ENCODE assay signal across 10 cellular contexts in the genomic region with DNA sequence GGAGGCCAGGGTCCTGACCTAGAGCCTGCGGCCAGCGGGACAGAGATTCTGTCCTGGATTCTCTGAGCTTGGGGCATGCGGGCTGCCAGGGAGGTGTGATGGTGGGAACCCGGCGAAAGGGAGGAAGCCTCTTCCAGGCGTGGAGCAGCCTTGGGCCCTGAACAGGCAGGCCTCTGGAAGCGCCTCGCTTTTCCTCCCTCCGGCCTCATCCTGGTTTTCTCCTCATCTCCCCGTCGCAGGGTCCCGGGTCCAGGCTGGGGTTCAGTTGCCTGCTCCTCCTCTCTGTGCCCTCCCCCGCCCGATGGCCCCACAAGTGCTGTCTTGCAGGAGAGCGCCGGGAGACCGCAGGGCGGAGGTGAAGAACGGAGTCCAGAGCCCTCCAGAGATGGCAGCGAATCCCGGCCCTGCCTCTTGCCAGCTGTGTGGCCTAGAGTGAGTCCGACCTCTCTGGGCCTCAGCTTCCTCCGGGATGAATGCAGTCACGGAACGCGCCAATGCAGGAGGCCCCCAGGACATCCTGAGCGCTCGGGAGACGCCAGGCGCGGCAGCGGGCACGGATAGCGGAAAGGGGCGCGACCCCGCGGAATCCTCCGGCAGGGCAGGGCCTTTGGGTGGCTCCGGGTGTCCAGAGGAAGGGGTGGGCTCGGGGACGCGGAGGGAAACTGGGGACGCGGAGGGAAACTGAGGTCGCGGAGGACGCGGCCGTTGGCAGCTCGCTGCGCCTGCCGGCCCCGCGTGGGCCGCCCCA. TPM values are rescaled to one million over a fixed set of nuclear protein-coding genes. Genes with fewer than 3 reads are reported as not detected.
A peak's percentile ranks its signal among the peaks of the same experiment; 100 is the strongest.
DNase-seq lines count a peak whose midpoint lies in the region; ATAC-seq and TF ChIP-seq lines count a peak whose summit lies in the region.
"Had no signal": no experiment of that assay in that cellular context is flagged by ENCODE, and none has a peak within 500 bp of the region (broad histone marks: within the 10 kb centered on the region; RNA-seq: fewer than 3 reads in every experiment).

No MANE protein-coding gene starts in this region.

- H3K27ac Mint-ChIP-seq in activated CD4-positive, alpha-beta memory T cell treated with anti-CD3 and anti-CD28 coated beads, Interleukin-2, amount 10 ng/mL, durations not matched to agents 7 days and 5 days = no peak overlapping the region

- TF ChIP-seq POLR2A in gastrocnemius medialis (IDR thresholded peaks at IDR 0.05) = no peak

- peak; percentile 39 for DNase-seq in DMS 273 treated with DMSO at 0.1 percent for 48 hours (lab: John Stamatoyannopoulos, UW)
- no peak for DNase-seq in DMS 273 (lab: John Stamatoyannopoulos, UW; ENCODE audit: unreplicated experiment)
- DNase-seq in activated CD4-positive, alpha-beta memory T cell treated with anti-CD3 and anti-CD28 coated beads, Interleukin-2, amount 10 ng/mL, durations not matched to agents 7 days and 5 days = no peak
- no peak for DNase-seq in left cardiac atrium
- no peak for DNase-seq in gastrocnemius medialis
- no peak for DNase-seq in SW480 (ENCODE audit: low spot score)
- no peak for DNase-seq in T-helper 9 cell
- DNase-seq in PC-3 = no peak

- H3K36me3 ChIP-seq in gastrocnemius medialis = no peaks in the 10 kb centered on the region
- no peaks in the 10 kb centered on the region for H3K36me3 ChIP-seq in PC-3 (ENCODE audit: low read depth, low read length)

- no peak overlapping the region for H3K27ac ChIP-seq in gastrocnemius medialis
- no peak overlapping the region for H3K27ac ChIP-seq in PC-3 (ENCODE audit: low read length)
- H3K27ac ChIP-seq: 22Rv1, body of pancreas had no signal

- H3K36me3 Mint-ChIP-seq in activated CD4-positive, alpha-beta memory T cell treated with anti-CD3 and anti-CD28 coated beads, Interleukin-2, amount 10 ng/mL, durations not matched to agents 7 days and 5 days (ENCODE audit: low read depth) = no peaks in the 10 kb centered on the region

- no peaks in the 10 kb centered on the region for H3F3A ChIP-seq in PC-3 (ENCODE audit: low read length, unreplicated experiment)

- H3K9me2 ChIP-seq in PC-3 (replicated peaks; ENCODE audit: low read length) = no peaks in the 10 kb centered on the region

- H3K4me1 ChIP-seq in gastrocnemius medialis = peaks cover 0 to 5% of the 10 kb centered on the region in 2 donors
- no peaks in the 10 kb centered on the region for H3K4me1 ChIP-seq in PC-3 (ENCODE audit: insufficient read depth, low read length)

- H3K9ac ChIP-seq in PC-3 (ENCODE audit: low read length) = no peak overlapping the region

- no peaks in the 10 kb centered on the region for H4K20me1 ChIP-seq in PC-3 (ENCODE audit: low read length)

- no peak overlapping the region for H2AFZ ChIP-seq in PC-3 (ENCODE audit: low read length)

- peak; percentile 12 to 31 for ATAC-seq in left cardiac atrium
- ATAC-seq in gastrocnemius medialis = no peak
- ATAC-seq in PC-3 = no peak
- ATAC-seq: body of pancreas had no signal

- peaks cover 42 to 51% (median 49%) of the 10 kb centered on the region in 3 donors for H3K27me3 ChIP-seq in gastrocnemius medialis
- H3K27me3 ChIP-seq in PC-3 (ENCODE audit: low read length) = no peaks in the 10 kb centered on the region; the same call in 1 of the 2 replicates

- H3K9me3 ChIP-seq in gastrocnemius medialis = no peaks in the 10 kb centered on the region
- H3K9me3 ChIP-seq in PC-3 (ENCODE audit: low read length) = no peaks in the 10 kb centered on the region
- H3K9me3 ChIP-seq: body of pancreas had no signal

- peaks cover 13% of the 10 kb centered on the region for H3K4me1 Mint-ChIP-seq in activated CD4-positive, alpha-beta memory T cell treated with anti-CD3 and anti-CD28 coated beads, Interleukin-2, amount 10 ng/mL, durations not matched to agents 7 days and 5 days

- H3K4me3 Mint-ChIP-seq in activated CD4-positive, alpha-beta memory T cell treated with anti-CD3 and anti-CD28 coated beads, Interleukin-2, amount 10 ng/mL, durations not matched to agents 7 days and 5 days = peak overlapping the region; percentile 41

- H3K9me3 Mint-ChIP-seq in activated CD4-positive, alpha-beta memory T cell treated with anti-CD3 and anti-CD28 coated beads, Interleukin-2, amount 10 ng/mL, durations not matched to agents 7 days and 5 days = no peaks in the 10 kb centered on the region

- H3K4me2 ChIP-seq in PC-3 (ENCODE audit: low read length) = no peak overlapping the region

- POLR2A ChIA-PET in activated CD4-positive, alpha-beta memory T cell treated with anti-CD3 and anti-CD28 coated beads, Interleukin-2, amount 10 ng/mL, durations not matched to agents 7 days and 5 days (lab: Charles Lee) = no interaction called here
- POLR2A ChIA-PET in PC-3 (lab: Charles Lee; ENCODE audit: unreplicated experiment) = no interaction called here

- TF ChIP-seq CTCF in gastrocnemius medialis (IDR thresholded peaks at IDR 0.05 in 4 of 5, conservative IDR thresholded peaks at IDR 0.05 in 1 of 5) (no peak), PC-3 (conservative IDR thresholded peaks at IDR 0.05; ENCODE audit: low read depth, low read length) (no peak)

- CTCF ChIA-PET in activated CD4-positive, alpha-beta memory T cell treated with anti-CD3 and anti-CD28 coated beads, Interleukin-2, amount 10 ng/mL, durations not matched to agents 7 days and 5 days (lab: Charles Lee) = interaction anchor here (0.5 to 2.2 kb wide), 2 partner anchors 67 to 133 kb away, joined by 3 to 25 read pairs; no protein-coding TSS in a partner anchor
- CTCF ChIA-PET in PC-3 (lab: Charles Lee) = no interaction called here

- peak overlapping the region; percentile 13 to 41 (median 22) for H3K4me3 ChIP-seq in gastrocnemius medialis
- H3K4me3 ChIP-seq in PC-3 (ENCODE audit: low read length) = no peak overlapping the region
- H3K4me3 ChIP-seq: body of pancreas had no signal

- peaks cover 52% of the 10 kb centered on the region for H3K27me3 Mint-ChIP-seq in activated CD4-positive, alpha-beta memory T cell treated with anti-CD3 and anti-CD28 coated beads, Interleukin-2, amount 10 ng/mL, durations not matched to agents 7 days and 5 days

- intact Hi-C loops in left cardiac atrium (cut with DNase I) (loop anchor here in 1 of 2 donors (5.0 kb wide), 1 partner anchor 51 kb away; no protein-coding TSS in a partner anchor), gastrocnemius medialis (cut with DNase I; ENCODE audit: low total_unique reads) (no loop called here), PC-3 (cut with micrococcal nuclease) (no loop called here)

- H3K79me2 ChIP-seq in PC-3 (ENCODE audit: low read length) = no peaks in the 10 kb centered on the region

- BruUV-seq in PC-3 (replicated peaks; lab: Mats Ljungman, UMichigan) = no TSS peak

- in situ Hi-C loops in gastrocnemius medialis (cut with MboI; ENCODE audit: low sequenced_read_pairs in 4 of 4) = no loop called here

RNA-seq across cellular contexts. Expression of gene RAB11FIP4, which starts 0.6 kb away (rescaled TPM):
- 10 to 100 TPM; 38.6 to 41.1 TPM for total RNA-seq in activated CD4-positive, alpha-beta memory T cell treated with anti-CD3 and anti-CD28 coated beads, Interleukin-2, amount 10 ng/mL, durations not matched to agents 7 days and 5 days
- 1 to 10 TPM; 3.1 to 6.1 TPM for total RNA-seq in left cardiac atrium
- under 1 TPM in 3 of 4 donors, not detected in 1; 0.09 to 0.22 (median 0.16) TPM for total RNA-seq in gastrocnemius medialis
- 4.2 and 4.5 TPM in 2 replicates for total RNA-seq in PC-3 (2014; rRNA removed)

Comparison
In these comparisons a context has a peak if more than half of its experiments do, and no peak if none do; other contexts are left out.
1. ATAC-seq: peak in left cardiac atrium (2 of 2); none in gastrocnemius medialis (0 of 2) and PC-3 (single experiment).